ENCODE assay signal across 1 cellular context in the genomic region with DNA sequence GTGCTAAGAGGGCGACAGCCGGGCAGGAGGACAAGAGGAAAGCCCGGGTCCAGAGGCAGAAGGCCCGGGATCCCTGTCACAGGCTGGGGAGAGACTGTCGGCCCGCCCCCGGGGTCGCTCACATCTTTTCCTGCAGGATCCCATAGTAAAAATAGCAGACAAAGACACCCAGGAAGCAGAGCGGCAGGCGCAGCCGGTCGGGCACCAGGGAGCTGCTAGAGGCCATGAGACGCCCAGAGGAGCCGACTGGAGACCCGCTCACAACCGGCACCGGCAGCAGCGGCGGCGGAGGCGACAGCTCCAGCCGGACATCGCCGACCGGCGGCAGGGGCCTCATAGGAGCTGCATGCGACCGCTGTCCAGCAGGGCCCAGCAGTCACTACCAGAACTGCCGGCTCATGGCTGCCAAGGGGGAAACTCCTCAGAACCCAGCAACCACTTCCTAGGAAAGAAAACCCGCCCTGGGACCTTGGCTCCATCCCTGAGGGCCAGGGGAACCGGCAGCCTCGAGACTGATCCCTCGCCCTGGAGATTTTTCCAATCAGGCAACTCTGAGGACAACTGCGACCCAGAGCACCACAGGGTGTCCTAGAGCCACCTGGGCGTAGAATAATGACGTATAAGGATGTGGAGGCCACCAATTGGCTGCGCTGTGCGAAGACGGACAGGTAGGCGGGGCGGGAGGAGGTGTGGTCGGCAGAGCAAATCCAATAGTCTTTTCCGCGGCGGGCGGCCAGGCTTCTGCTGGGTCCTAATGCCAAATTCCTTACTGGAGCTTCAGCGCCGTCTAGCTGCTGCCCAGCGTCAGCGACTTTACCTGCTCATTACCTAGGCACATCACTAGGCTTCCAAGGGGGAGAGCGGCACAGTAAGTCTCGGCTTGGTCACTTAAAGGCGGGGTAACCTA.
A peak's percentile ranks its signal among the peaks of the same experiment; 100 is the strongest.
TF ChIP-seq lines count a peak whose summit lies in the region.

A gene with protein sequence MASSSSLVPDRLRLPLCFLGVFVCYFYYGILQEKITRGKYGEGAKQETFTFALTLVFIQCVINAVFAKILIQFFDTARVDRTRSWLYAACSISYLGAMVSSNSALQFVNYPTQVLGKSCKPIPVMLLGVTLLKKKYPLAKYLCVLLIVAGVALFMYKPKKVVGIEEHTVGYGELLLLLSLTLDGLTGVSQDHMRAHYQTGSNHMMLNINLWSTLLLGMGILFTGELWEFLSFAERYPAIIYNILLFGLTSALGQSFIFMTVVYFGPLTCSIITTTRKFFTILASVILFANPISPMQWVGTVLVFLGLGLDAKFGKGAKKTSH (minus strand): TSS at position 357 of the 907 bp plus-strand sequence. CDS start 131 bp downstream, at position 226.

TF ChIP-seq in HepG2, 621 proteins besides CTCF, POLR2A, EP300 and RAD21 (continued from another document and continues in another):
- TF ChIP-seq, protein P1, sequence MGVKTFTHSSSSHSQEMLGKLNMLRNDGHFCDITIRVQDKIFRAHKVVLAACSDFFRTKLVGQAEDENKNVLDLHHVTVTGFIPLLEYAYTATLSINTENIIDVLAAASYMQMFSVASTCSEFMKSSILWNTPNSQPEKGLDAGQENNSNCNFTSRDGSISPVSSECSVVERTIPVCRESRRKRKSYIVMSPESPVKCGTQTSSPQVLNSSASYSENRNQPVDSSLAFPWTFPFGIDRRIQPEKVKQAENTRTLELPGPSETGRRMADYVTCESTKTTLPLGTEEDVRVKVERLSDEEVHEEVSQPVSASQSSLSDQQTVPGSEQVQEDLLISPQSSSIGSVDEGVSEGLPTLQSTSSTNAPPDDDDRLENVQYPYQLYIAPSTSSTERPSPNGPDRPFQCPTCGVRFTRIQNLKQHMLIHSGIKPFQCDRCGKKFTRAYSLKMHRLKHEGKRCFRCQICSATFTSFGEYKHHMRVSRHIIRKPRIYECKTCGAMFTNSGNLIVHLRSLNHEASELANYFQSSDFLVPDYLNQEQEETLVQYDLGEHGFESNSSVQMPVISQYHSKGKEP (CRISPR knock-in tag; IDR thresholded peaks at IDR 0.05): no peak
- TF ChIP-seq NFYC (CRISPR knock-in tag; IDR thresholded peaks at IDR 0.05) (peak; percentile 94), HOXA3 (CRISPR knock-in tag; IDR thresholded peaks at IDR 0.05) (peak; percentile 84), XBP1 (CRISPR knock-in tag; IDR thresholded peaks at IDR 0.05) (peak; percentile 95; the same call in 1 of the 2 replicates), KLF16 (CRISPR knock-in tag; IDR thresholded peaks at IDR 0.05) (peak in 1 of 2 experiments; percentile 93; a peak in 2 of 4 replicates), ZNF225 (CRISPR knock-in tag; IDR thresholded peaks at IDR 0.05) (no peak), ZNF678 (CRISPR knock-in tag; IDR thresholded peaks at IDR 0.05) (peak; percentile 44; the same call in 1 of the 2 replicates), PAX8 (CRISPR knock-in tag; IDR thresholded peaks at IDR 0.05; ENCODE audit: borderline replicate concordance) (no peak), CHD2 (IDR thresholded peaks at IDR 0.05; ENCODE audit: low read depth, low read length) (no peak), NFIC (IDR thresholded peaks at IDR 0.05; ENCODE audit: low read length) (peak; percentile 71; the same call in 1 of the 2 replicates), ZNF788 (CRISPR knock-in tag; IDR thresholded peaks at IDR 0.05; ENCODE audit: borderline replicate concordance) (peak; percentile 94), ATF7 (IDR thresholded peaks at IDR 0.05) (peak; percentile 46; the same call in 1 of the 2 replicates), ATF7 (CRISPR knock-in tag; IDR thresholded peaks at IDR 0.05) (peak; percentile 20; the same call in 1 of the 2 replicates), RARA (CRISPR knock-in tag; IDR thresholded peaks at IDR 0.05) (peak; percentile 40; the same call in 1 of the 2 replicates), HMG20B (CRISPR knock-in tag; conservative IDR thresholded peaks at IDR 0.05) (peak; percentile 49; the same call in 1 of the 2 replicates), ZNF660 (CRISPR knock-in tag; IDR thresholded peaks at IDR 0.05; ENCODE audit: borderline replicate concordance, low read depth) (no peak), PHF21A (CRISPR knock-in tag; IDR thresholded peaks at IDR 0.05) (peak; percentile 80), HOXA5 (CRISPR knock-in tag; IDR thresholded peaks at IDR 0.05) (peak; percentile 80; the same call in 1 of the 2 replicates), POLR2AphosphoS2 (IDR thresholded peaks at IDR 0.05; ENCODE audit: low read depth, low read length) (no peak), ZNF879 (CRISPR knock-in tag; IDR thresholded peaks at IDR 0.05) (peak; percentile 77; the same call in 1 of the 2 replicates)
- TF ChIP-seq, protein P2, sequence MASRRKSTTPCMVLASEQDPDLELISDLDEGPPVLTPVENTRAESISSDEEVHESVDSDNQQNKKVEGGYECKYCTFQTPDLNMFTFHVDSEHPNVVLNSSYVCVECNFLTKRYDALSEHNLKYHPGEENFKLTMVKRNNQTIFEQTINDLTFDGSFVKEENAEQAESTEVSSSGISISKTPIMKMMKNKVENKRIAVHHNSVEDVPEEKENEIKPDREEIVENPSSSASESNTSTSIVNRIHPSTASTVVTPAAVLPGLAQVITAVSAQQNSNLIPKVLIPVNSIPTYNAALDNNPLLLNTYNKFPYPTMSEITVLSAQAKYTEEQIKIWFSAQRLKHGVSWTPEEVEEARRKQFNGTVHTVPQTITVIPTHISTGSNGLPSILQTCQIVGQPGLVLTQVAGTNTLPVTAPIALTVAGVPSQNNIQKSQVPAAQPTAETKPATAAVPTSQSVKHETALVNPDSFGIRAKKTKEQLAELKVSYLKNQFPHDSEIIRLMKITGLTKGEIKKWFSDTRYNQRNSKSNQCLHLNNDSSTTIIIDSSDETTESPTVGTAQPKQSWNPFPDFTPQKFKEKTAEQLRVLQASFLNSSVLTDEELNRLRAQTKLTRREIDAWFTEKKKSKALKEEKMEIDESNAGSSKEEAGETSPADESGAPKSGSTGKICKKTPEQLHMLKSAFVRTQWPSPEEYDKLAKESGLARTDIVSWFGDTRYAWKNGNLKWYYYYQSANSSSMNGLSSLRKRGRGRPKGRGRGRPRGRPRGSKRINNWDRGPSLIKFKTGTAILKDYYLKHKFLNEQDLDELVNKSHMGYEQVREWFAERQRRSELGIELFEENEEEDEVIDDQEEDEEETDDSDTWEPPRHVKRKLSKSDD (CRISPR knock-in tag; IDR thresholded peaks at IDR 0.05; ENCODE audit: low read depth): peak; percentile 77
- TF ChIP-seq, protein P3, sequence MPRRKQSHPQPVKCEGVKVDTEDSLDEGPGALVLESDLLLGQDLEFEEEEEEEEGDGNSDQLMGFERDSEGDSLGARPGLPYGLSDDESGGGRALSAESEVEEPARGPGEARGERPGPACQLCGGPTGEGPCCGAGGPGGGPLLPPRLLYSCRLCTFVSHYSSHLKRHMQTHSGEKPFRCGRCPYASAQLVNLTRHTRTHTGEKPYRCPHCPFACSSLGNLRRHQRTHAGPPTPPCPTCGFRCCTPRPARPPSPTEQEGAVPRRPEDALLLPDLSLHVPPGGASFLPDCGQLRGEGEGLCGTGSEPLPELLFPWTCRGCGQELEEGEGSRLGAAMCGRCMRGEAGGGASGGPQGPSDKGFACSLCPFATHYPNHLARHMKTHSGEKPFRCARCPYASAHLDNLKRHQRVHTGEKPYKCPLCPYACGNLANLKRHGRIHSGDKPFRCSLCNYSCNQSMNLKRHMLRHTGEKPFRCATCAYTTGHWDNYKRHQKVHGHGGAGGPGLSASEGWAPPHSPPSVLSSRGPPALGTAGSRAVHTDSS (CRISPR knock-in tag; conservative IDR thresholded peaks at IDR 0.05): no peak
- TF ChIP-seq, protein P4, sequence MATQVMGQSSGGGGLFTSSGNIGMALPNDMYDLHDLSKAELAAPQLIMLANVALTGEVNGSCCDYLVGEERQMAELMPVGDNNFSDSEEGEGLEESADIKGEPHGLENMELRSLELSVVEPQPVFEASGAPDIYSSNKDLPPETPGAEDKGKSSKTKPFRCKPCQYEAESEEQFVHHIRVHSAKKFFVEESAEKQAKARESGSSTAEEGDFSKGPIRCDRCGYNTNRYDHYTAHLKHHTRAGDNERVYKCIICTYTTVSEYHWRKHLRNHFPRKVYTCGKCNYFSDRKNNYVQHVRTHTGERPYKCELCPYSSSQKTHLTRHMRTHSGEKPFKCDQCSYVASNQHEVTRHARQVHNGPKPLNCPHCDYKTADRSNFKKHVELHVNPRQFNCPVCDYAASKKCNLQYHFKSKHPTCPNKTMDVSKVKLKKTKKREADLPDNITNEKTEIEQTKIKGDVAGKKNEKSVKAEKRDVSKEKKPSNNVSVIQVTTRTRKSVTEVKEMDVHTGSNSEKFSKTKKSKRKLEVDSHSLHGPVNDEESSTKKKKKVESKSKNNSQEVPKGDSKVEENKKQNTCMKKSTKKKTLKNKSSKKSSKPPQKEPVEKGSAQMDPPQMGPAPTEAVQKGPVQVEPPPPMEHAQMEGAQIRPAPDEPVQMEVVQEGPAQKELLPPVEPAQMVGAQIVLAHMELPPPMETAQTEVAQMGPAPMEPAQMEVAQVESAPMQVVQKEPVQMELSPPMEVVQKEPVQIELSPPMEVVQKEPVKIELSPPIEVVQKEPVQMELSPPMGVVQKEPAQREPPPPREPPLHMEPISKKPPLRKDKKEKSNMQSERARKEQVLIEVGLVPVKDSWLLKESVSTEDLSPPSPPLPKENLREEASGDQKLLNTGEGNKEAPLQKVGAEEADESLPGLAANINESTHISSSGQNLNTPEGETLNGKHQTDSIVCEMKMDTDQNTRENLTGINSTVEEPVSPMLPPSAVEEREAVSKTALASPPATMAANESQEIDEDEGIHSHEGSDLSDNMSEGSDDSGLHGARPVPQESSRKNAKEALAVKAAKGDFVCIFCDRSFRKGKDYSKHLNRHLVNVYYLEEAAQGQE (IDR thresholded peaks at IDR 0.05; ENCODE audit: borderline replicate concordance in 1 of 2, low read depth in 1 of 2, low read length in 2 of 2): peak; percentile 3 to 70; a peak in 2 of 4 replicates
- TF ChIP-seq, protein P5, sequence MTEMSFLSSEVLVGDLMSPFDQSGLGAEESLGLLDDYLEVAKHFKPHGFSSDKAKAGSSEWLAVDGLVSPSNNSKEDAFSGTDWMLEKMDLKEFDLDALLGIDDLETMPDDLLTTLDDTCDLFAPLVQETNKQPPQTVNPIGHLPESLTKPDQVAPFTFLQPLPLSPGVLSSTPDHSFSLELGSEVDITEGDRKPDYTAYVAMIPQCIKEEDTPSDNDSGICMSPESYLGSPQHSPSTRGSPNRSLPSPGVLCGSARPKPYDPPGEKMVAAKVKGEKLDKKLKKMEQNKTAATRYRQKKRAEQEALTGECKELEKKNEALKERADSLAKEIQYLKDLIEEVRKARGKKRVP (CRISPR knock-in tag; IDR thresholded peaks at IDR 0.05): 0 out of 4 replicates have a peak, but pooled peaks of 1 of the 2 experiments have one; percentile 43
- TF ChIP-seq, protein P6, sequence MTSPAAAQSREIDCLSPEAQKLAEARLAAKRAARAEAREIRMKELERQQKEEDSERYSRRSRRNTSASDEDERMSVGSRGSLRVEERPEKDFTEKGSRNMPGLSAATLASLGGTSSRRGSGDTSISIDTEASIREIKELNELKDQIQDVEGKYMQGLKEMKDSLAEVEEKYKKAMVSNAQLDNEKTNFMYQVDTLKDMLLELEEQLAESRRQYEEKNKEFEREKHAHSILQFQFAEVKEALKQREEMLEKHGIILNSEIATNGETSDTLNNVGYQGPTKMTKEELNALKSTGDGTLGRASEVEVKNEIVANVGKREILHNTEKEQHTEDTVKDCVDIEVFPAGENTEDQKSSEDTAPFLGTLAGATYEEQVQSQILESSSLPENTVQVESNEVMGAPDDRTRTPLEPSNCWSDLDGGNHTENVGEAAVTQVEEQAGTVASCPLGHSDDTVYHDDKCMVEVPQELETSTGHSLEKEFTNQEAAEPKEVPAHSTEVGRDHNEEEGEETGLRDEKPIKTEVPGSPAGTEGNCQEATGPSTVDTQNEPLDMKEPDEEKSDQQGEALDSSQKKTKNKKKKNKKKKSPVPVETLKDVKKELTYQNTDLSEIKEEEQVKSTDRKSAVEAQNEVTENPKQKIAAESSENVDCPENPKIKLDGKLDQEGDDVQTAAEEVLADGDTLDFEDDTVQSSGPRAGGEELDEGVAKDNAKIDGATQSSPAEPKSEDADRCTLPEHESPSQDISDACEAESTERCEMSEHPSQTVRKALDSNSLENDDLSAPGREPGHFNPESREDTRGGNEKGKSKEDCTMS (CRISPR knock-in tag; conservative IDR thresholded peaks at IDR 0.05): peak; percentile 9; the same call in 1 of the 2 replicates
- TF ChIP-seq, protein P7, sequence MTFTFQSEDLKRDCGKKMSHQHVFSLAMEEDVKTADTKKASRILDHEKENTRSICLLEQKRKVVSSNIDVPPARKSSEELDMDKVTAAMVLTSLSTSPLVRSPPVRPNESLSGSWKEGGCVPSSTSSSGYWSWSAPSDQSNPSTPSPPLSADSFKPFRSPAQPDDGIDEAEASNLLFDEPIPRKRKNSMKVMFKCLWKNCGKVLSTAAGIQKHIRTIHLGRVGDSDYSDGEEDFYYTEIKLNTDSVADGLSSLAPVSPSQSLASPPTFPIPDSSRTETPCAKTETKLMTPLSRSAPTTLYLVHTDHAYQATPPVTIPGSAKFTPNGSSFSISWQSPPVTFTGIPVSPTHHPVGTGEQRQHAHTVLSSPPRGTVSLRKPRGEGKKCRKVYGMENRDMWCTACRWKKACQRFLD (CRISPR knock-in tag; IDR thresholded peaks at IDR 0.05; ENCODE audit: borderline replicate concordance): peak; percentile 82; the same call in 1 of the 2 replicates
- TF ChIP-seq, protein P8, sequence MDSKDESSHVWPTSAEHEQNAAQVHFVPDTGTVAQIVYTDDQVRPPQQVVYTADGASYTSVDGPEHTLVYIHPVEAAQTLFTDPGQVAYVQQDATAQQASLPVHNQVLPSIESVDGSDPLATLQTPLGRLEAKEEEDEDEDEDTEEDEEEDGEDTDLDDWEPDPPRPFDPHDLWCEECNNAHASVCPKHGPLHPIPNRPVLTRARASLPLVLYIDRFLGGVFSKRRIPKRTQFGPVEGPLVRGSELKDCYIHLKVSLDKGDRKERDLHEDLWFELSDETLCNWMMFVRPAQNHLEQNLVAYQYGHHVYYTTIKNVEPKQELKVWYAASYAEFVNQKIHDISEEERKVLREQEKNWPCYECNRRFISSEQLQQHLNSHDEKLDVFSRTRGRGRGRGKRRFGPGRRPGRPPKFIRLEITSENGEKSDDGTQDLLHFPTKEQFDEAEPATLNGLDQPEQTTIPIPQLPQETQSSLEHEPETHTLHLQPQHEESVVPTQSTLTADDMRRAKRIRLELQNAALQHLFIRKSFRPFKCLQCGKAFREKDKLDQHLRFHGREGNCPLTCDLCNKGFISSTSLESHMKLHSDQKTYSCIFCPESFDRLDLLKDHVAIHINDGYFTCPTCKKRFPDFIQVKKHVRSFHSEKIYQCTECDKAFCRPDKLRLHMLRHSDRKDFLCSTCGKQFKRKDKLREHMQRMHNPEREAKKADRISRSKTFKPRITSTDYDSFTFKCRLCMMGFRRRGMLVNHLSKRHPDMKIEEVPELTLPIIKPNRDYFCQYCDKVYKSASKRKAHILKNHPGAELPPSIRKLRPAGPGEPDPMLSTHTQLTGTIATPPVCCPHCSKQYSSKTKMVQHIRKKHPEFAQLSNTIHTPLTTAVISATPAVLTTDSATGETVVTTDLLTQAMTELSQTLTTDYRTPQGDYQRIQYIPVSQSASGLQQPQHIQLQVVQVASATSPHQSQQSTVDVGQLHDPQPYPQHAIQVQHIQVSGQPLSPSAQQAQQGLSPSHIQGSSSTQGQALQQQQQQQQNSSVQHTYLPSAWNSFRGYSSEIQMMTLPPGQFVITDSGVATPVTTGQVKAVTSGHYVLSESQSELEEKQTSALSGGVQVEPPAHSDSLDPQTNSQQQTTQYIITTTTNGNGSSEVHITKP (CRISPR knock-in tag; IDR thresholded peaks at IDR 0.05; ENCODE audit: low read depth): no peak; the same call in 1 of the 2 replicates
- TF ChIP-seq, protein P9, sequence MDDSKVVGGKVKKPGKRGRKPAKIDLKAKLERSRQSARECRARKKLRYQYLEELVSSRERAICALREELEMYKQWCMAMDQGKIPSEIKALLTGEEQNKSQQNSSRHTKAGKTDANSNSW (CRISPR knock-in tag; IDR thresholded peaks at IDR 0.05; ENCODE audit: borderline replicate concordance): no peak; the same call in 1 of the 2 replicates
- TF ChIP-seq, protein P10, sequence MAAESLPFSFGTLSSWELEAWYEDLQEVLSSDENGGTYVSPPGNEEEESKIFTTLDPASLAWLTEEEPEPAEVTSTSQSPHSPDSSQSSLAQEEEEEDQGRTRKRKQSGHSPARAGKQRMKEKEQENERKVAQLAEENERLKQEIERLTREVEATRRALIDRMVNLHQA (CRISPR knock-in tag; IDR thresholded peaks at IDR 0.05): no peak
